8 cellular contexts compared by ENCODE assay signal in the genomic region with DNA sequence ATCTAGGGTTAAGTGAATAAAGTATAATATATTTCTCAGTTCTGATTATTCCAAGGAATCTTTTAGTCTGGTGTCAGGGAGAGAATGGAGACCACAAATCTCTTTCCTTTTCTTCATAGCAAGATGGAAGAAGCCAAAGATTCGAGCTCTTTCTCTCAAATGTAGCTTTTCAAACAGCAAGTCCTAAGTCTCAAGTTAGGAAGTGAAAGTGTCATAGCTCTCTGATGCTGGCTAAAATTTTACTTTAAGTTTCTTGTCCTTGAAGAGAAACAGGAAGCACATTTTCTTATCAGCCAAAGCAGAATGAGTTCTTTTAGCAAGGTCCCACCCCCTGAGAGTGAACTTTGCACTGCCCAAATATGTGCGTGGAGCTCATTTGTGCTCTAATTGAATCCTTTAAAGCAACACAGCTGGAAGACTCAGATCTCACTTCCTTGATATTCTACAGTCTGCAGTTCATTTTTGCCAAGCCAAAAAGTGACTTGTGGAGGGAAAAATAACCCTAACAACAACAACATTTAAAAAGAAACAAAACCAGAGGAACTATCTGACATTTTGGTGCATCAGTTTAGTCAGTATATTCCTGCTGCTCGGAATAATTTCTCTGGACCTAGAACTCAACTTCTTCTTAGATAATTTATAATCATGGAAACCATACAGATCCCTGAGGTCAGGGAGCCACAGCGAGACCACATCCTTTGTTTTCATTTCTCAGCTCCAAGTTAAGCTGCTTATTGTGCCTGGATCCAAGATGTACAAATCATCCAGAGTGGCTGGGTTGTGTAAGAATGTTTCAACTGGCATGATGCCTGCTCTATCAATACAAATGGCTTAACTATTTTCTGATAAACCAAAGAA.
DNase-seq lines count a peak whose midpoint lies in the region; ATAC-seq and TF ChIP-seq lines count a peak whose summit lies in the region.

No MANE protein-coding gene starts in this region.

- H3K27me3 Mint-ChIP-seq in immature natural killer cell (ENCODE audit: low read depth in 3 of 3): peaks cover 1 to 4% (median 3%) of the 10 kb centered on the region in 3 donors
- no peaks in the 10 kb centered on the region for H3K27me3 Mint-ChIP-seq in activated CD4-positive, alpha-beta memory T cell treated with anti-CD3 and anti-CD28 coated beads for 36 hours

- peak overlapping the region in 3 of 5 donors; percentile 21 to 35 (median 23) for H3K4me3 Mint-ChIP-seq in immature natural killer cell
- no peak overlapping the region for H3K4me3 Mint-ChIP-seq in activated CD4-positive, alpha-beta memory T cell treated with anti-CD3 and anti-CD28 coated beads for 36 hours

- peaks cover 11 to 17% of the 10 kb centered on the region in 2 donors for H3K4me1 Mint-ChIP-seq in immature natural killer cell
- H3K4me1 Mint-ChIP-seq in activated CD4-positive, alpha-beta memory T cell treated with anti-CD3 and anti-CD28 coated beads for 36 hours (ENCODE audit: low read depth): peaks cover 10% of the 10 kb centered on the region

- H3K4me1 ChIP-seq in HUES48 (ENCODE audit: control insufficient read depth, insufficient read depth, low read length) (0 out of 2 replicates have a peak, but pooled peaks cover 11% of the 10 kb centered on the region), ascending aorta (peaks cover 0 to 4% of the 10 kb centered on the region in 2 donors)

- peak; percentile 99 for ATAC-seq in GM21619 (IDR thresholded peaks at IDR 0.05; ENCODE audit: unreplicated experiment)

- no peak for TF ChIP-seq CTCF in ascending aorta (IDR thresholded peaks at IDR 0.05)

- H3K9me3 ChIP-seq in HUES48 (ENCODE audit: control insufficient read depth, insufficient read depth, low read length): no peaks in the 10 kb centered on the region; the same call in 1 of the 2 replicates
- no peaks in the 10 kb centered on the region for H3K9me3 ChIP-seq in ascending aorta

- H3K4me3 ChIP-seq in HUES48 (ENCODE audit: low read depth, low read length) (no peak overlapping the region), ascending aorta (peak overlapping the region in 1 of 2 donors; percentile 51)

- no peaks in the 10 kb centered on the region for H3K36me3 Mint-ChIP-seq in immature natural killer cell
- H3K36me3 Mint-ChIP-seq in activated CD4-positive, alpha-beta memory T cell treated with anti-CD3 and anti-CD28 coated beads for 36 hours: no peaks in the 10 kb centered on the region

- CTCF ChIA-PET in activated CD4-positive, alpha-beta memory T cell treated with anti-CD3 and anti-CD28 coated beads for 36 hours (lab: Charles Lee): no interaction called here

- DNase-seq in GM04503 (ENCODE audit: low read depth) (peak; percentile 76), ascending aorta (ENCODE audit: low spot score in 2 of 2) (no peak), immature natural killer cell (no peak), stromal cell of bone marrow (ENCODE audit: low read depth) (peak; percentile 90), activated gamma-delta T cell treated with Interleukin-2 at 50 U/mL for 16 hours (no peak)
- no peak for DNase-seq in activated CD4-positive, alpha-beta memory T cell treated with anti-CD3 and anti-CD28 coated beads for 36 hours

- H3K36me3 ChIP-seq in HUES48 (ENCODE audit: control insufficient read depth, insufficient read depth, low read length) (no peaks in the 10 kb centered on the region), ascending aorta (no peaks in the 10 kb centered on the region)

- H3K27ac ChIP-seq in HUES48 (ENCODE audit: low read depth, low read length) (peak overlapping the region; percentile 56), ascending aorta (peak overlapping the region; percentile 64 to 70)

- POLR2A ChIA-PET in activated CD4-positive, alpha-beta memory T cell treated with anti-CD3 and anti-CD28 coated beads for 36 hours (lab: Charles Lee): no interaction called here

- peak overlapping the region in 2 of 6 donors; percentile 36 to 52 for H3K27ac Mint-ChIP-seq in immature natural killer cell
- no peak overlapping the region for H3K27ac Mint-ChIP-seq in activated CD4-positive, alpha-beta memory T cell treated with anti-CD3 and anti-CD28 coated beads for 36 hours

- H3K27me3 ChIP-seq in HUES48 (ENCODE audit: control insufficient read depth, insufficient read depth, low read length) (no peaks in the 10 kb centered on the region), ascending aorta (no peaks in the 10 kb centered on the region)

- H3K9ac ChIP-seq in HUES48 (ENCODE audit: low read depth, low read length): no peak overlapping the region

- intact Hi-C loops in ascending aorta (cut with DNase I): no loop called here
- intact Hi-C loops in activated CD4-positive, alpha-beta memory T cell treated with anti-CD3 and anti-CD28 coated beads for 36 hours (cut with micrococcal nuclease): no loop called here

- no peaks in the 10 kb centered on the region for H3K9me3 Mint-ChIP-seq in immature natural killer cell
- H3K9me3 Mint-ChIP-seq in activated CD4-positive, alpha-beta memory T cell treated with anti-CD3 and anti-CD28 coated beads for 36 hours: no peaks in the 10 kb centered on the region

Comparison
In these comparisons a context has a peak if more than half of its experiments do, and no peak if none do; other contexts are left out.
1. DNase-seq: peak in GM04503 (single experiment) and stromal cell of bone marrow (single experiment); none in ascending aorta (0 of 2), immature natural killer cell (0 of 3), activated CD4-positive, alpha-beta memory T cell treated with anti-CD3 and anti-CD28 coated beads for 36 hours (single experiment) and activated gamma-delta T cell treated with Interleukin-2 at 50 U/mL for 16 hours (single experiment).